In the genomic region with DNA sequence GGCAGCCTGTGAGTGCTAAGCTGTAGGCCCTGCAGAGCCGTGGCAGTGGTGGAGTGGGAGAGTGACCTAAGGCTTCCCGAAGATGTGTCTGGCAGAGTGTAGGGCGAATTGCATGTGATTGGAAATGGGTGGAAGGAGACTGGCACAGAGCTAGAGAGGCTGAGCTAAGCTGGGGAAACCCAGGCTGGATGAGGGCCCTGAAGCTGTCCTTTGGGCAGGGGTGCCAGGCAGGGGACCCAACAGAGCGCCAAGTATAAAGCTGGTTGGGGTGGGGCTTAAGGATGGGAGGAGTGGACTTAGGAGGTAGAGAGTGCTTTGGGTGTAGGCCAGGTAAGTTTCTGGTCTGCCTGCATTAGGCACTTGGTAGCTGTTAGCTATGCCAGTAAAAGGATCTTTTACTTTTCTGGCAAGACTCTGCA, we compare ENCODE assay signal across 7 cellular contexts. TPM values are rescaled to one million over a fixed set of nuclear protein-coding genes. Genes with fewer than 3 reads are reported as not detected.
DNase-seq lines count a peak whose midpoint lies in the region; ATAC-seq, FAIRE-seq and TF ChIP-seq lines count a peak whose summit lies in the region.

No MANE protein-coding gene starts in this region.

- H4K20me1 ChIP-seq in HCT116 (ENCODE audit: insufficient read depth), result peaks cover 8% of the 10 kb centered on the region; the same call in 1 of the 2 replicates
- H4K20me1 ChIP-seq in astrocyte (ENCODE audit: insufficient read depth, low read length), result peaks cover 60% of the 10 kb centered on the region

- H3K36me3 ChIP-seq in HCT116 (ENCODE audit: control insufficient read depth in 1 of 2, insufficient read depth in 2 of 2, low read length in 2 of 2) (no peaks in the 10 kb centered on the region), astrocyte (ENCODE audit: insufficient read depth, low read length) (no peaks in the 10 kb centered on the region), kidney (ENCODE audit: control insufficient read depth in 1 of 2, insufficient read depth in 2 of 2, low read length in 2 of 2) (no peaks in the 10 kb centered on the region), stomach smooth muscle (ENCODE audit: control insufficient read depth in 2 of 2, insufficient read depth in 2 of 2, low read length in 2 of 2) (no peaks in the 10 kb centered on the region)

- TF ChIP-seq POLR2A in HCT116 (IDR thresholded peaks at IDR 0.05; ENCODE audit: borderline replicate concordance, extremely low read depth, insufficient read depth, insufficient read length), result no peak

- intact Hi-C loops in HCT116 (cut with micrococcal nuclease), result no loop called here
- intact Hi-C loops in kidney (cut with DNase I), result no loop called here

- no peaks in the 10 kb centered on the region for H3K27me3 Mint-ChIP-seq in astrocyte (ENCODE audit: low read depth, unreplicated experiment)

- H3K4me2 ChIP-seq in HCT116 (ENCODE audit: low read length) (peak overlapping the region; percentile 67), astrocyte (ENCODE audit: low read length) (peak overlapping the region; percentile 78)

- H3K4me3 Mint-ChIP-seq in astrocyte (ENCODE audit: unreplicated experiment), result peak overlapping the region; percentile 6

- H3K4me3 ChIP-seq in HCT116 (replicated peaks in 1 of 2; ENCODE audit: low read depth in 1 of 2, low read length in 2 of 2) (no peak overlapping the region), astrocyte (ENCODE audit: insufficient read depth, low read depth, low read length) (no peak overlapping the region), kidney (ENCODE audit: low read length in 2 of 2) (no peak overlapping the region), stomach smooth muscle (ENCODE audit: low read length in 2 of 2) (peak overlapping the region in 1 of 2 donors; percentile 44)

- H3K4me1 Mint-ChIP-seq in astrocyte (ENCODE audit: low read depth, unreplicated experiment), result peaks cover 41% of the 10 kb centered on the region

- no peak for TF ChIP-seq RAD21 in HCT116 (IDR thresholded peaks at IDR 0.05; ENCODE audit: low read depth)

- H3K36me3 Mint-ChIP-seq in astrocyte (ENCODE audit: low read depth, unreplicated experiment), result no peaks in the 10 kb centered on the region

- no peak for TF ChIP-seq CTCF in HCT116 (IDR thresholded peaks at IDR 0.05 in 2 of 3, conservative IDR thresholded peaks at IDR 0.05 in 1 of 3; ENCODE audit: borderline replicate concordance in 1 of 3, insufficient read depth in 1 of 3, low read depth in 2 of 3, low read length in 2 of 3)
- no peak for TF ChIP-seq CTCF in astrocyte (IDR thresholded peaks at IDR 0.05; ENCODE audit: insufficient read depth, low read depth, low read length)
- no peak for TF ChIP-seq CTCF in kidney (IDR thresholded peaks at IDR 0.05; ENCODE audit: borderline replicate concordance, extremely low read depth, insufficient read depth)

- POLR2A ChIA-PET in HCT116 (lab: Charles Lee) (no interaction called here), HEK293T (lab: Yijun Ruan, JAX) (interaction anchor here (1.0 kb wide), 1 partner anchor 10 kb away, joined by 3 read pairs; no protein-coding TSS in a partner anchor)

- no peaks in the 10 kb centered on the region for H3K9me2 ChIP-seq in HCT116 (ENCODE audit: insufficient read depth)

- H3K79me2 ChIP-seq in HCT116 (ENCODE audit: insufficient read depth, low read length) (peaks cover 82% of the 10 kb centered on the region), astrocyte (ENCODE audit: insufficient read depth, low read length) (peaks cover 91% of the 10 kb centered on the region)

- H3K27ac ChIP-seq in HCT116 (ENCODE audit: low read depth, low read length) (peak overlapping the region; percentile 27), astrocyte (ENCODE audit: low read depth, low read length) (peak overlapping the region; percentile 49), kidney (ENCODE audit: low read depth in 2 of 2, low read length in 2 of 2) (peak overlapping the region in 1 of 2 donors; percentile 25), stomach smooth muscle (ENCODE audit: low read length) (peak overlapping the region; percentile 75)

- H3K9me3 Mint-ChIP-seq in astrocyte (ENCODE audit: unreplicated experiment), result no peaks in the 10 kb centered on the region

- H3K4me1 ChIP-seq in HCT116 (ENCODE audit: control insufficient read depth in 1 of 2, insufficient read depth in 2 of 2, low read length in 2 of 2) (peaks cover 48 to 55% of the 10 kb centered on the region in 2 experiments), astrocyte (ENCODE audit: insufficient read depth, low read length) (peaks cover 27% of the 10 kb centered on the region), kidney (ENCODE audit: control insufficient read depth in 1 of 2, insufficient read depth in 1 of 2, low read depth in 1 of 2, low read length in 2 of 2) (peaks cover 8 to 19% of the 10 kb centered on the region in 2 donors), stomach smooth muscle (ENCODE audit: control insufficient read depth, insufficient read depth, low read length) (peaks cover 33% of the 10 kb centered on the region)

- H3K27me3 ChIP-seq in HCT116 (ENCODE audit: insufficient read depth, low read length) (no peaks in the 10 kb centered on the region), astrocyte (ENCODE audit: insufficient read depth, low read length) (no peaks in the 10 kb centered on the region), stomach smooth muscle (ENCODE audit: control insufficient read depth in 1 of 2, insufficient read depth in 2 of 2, low read length in 2 of 2) (no peaks in the 10 kb centered on the region)

- RAD21 ChIA-PET in HCT116 (lab: Charles Lee; ENCODE audit: low non-redundant PET in 1 of 2, low total read pairs in 2 of 2, uncharacterized antibody in 2 of 2, unreplicated experiment in 2 of 2), result no interaction called here

- peak; percentile 67 for ATAC-seq in HCT116
- ATAC-seq in GM21360 (IDR thresholded peaks at IDR 0.05; ENCODE audit: unreplicated experiment), result no peak

- H3K9ac ChIP-seq in HCT116 (ENCODE audit: low read length), result 0 out of 2 replicates have a peak overlapping the region, but pooled peaks have one; percentile 26
- peak overlapping the region; percentile 49 for H3K9ac ChIP-seq in astrocyte (ENCODE audit: low read length)
- no peak overlapping the region for H3K9ac ChIP-seq in kidney (ENCODE audit: low read length in 2 of 2)
- peak overlapping the region in 1 of 2 donors; percentile 29 for H3K9ac ChIP-seq in stomach smooth muscle (ENCODE audit: low read length in 2 of 2)

- H3K9me3 ChIP-seq in HCT116 (ENCODE audit: control insufficient read depth in 1 of 2, insufficient read depth in 1 of 2, low read depth in 1 of 2, low read length in 2 of 2) (no peaks in the 10 kb centered on the region), astrocyte (ENCODE audit: insufficient read depth, low read depth, low read length) (no peaks in the 10 kb centered on the region), kidney (ENCODE audit: control insufficient read depth in 1 of 2, low read length in 2 of 2) (no peaks in the 10 kb centered on the region), stomach smooth muscle (ENCODE audit: control insufficient read depth in 2 of 2, low read length in 2 of 2) (no peaks in the 10 kb centered on the region)

- no peak overlapping the region for H2AFZ ChIP-seq in HCT116 (ENCODE audit: low read depth, low read length, poor library complexity, severe bottlenecking)
- no peak overlapping the region for H2AFZ ChIP-seq in astrocyte (ENCODE audit: low read depth, low read length)

- CTCF ChIA-PET in HCT116 (lab: Charles Lee) (interaction anchor here (1.1 kb wide), 1 partner anchor 127 kb away, joined by 3 read pairs; no protein-coding TSS in a partner anchor), HEK293T (lab: Yijun Ruan, JAX) (interaction anchor here (0.5 kb wide), 1 partner anchor 226 kb away, joined by 3 read pairs; no protein-coding TSS in a partner anchor)

- DNase-seq in HCT116 (ENCODE audit: low read depth, low spot score) (no peak), astrocyte (ENCODE audit: low read depth) (no peak), kidney (peak; percentile 43), cerebellar nuclear complex (lab: John Stamatoyannopoulos, UW) (no peak), HEK293T (ENCODE audit: extremely low spot score) (no peak)

- peak overlapping the region; percentile 95 for H3K27ac Mint-ChIP-seq in astrocyte (ENCODE audit: unreplicated experiment)

- BruUV-seq in HCT116 (replicated peaks; lab: Mats Ljungman, UMichigan), result no TSS peak

- FAIRE-seq in astrocyte (lab: Jason Lieb, UNC), result no peak
- FAIRE-seq in kidney (lab: Jason Lieb, UNC), result no peak

TF ChIP-seq in HCT116, 20 proteins besides CTCF, POLR2A, EP300 and RAD21 (continues in another document):
- TF ChIP-seq SRF (IDR thresholded peaks at IDR 0.05; ENCODE audit: low read depth) (no peak), EZH2 (IDR thresholded peaks at IDR 0.05) (no peak), POLR2AphosphoS5 (IDR thresholded peaks at IDR 0.05; ENCODE audit: low read depth, low read length) (no peak), JUND (IDR thresholded peaks at IDR 0.05) (no peak), EGR1 (IDR thresholded peaks at IDR 0.05; ENCODE audit: low read depth) (no peak), SP1 (IDR thresholded peaks at IDR 0.05; ENCODE audit: low read depth) (no peak)
- TF ChIP-seq, protein P1, sequence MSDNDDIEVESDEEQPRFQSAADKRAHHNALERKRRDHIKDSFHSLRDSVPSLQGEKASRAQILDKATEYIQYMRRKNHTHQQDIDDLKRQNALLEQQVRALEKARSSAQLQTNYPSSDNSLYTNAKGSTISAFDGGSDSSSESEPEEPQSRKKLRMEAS (IDR thresholded peaks at IDR 0.05), result no peak
- TF ChIP-seq, protein P2, sequence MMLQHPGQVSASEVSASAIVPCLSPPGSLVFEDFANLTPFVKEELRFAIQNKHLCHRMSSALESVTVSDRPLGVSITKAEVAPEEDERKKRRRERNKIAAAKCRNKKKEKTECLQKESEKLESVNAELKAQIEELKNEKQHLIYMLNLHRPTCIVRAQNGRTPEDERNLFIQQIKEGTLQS (IDR thresholded peaks at IDR 0.05), result no peak

TF ChIP-seq in HEK293T, 16 proteins besides CTCF, POLR2A, EP300 and RAD21 (continues in another document):
- TF ChIP-seq SUZ12 (IDR thresholded peaks at IDR 0.05) (no peak), LEF1 (IDR thresholded peaks at IDR 0.05; ENCODE audit: borderline replicate concordance) (no peak), NFRKB (IDR thresholded peaks at IDR 0.05) (no peak), HDGF (IDR thresholded peaks at IDR 0.05; ENCODE audit: borderline replicate concordance) (no peak), SP1 (IDR thresholded peaks at IDR 0.05) (no peak), FOXA1 (IDR thresholded peaks at IDR 0.05) (no peak)
- TF ChIP-seq, protein P3, sequence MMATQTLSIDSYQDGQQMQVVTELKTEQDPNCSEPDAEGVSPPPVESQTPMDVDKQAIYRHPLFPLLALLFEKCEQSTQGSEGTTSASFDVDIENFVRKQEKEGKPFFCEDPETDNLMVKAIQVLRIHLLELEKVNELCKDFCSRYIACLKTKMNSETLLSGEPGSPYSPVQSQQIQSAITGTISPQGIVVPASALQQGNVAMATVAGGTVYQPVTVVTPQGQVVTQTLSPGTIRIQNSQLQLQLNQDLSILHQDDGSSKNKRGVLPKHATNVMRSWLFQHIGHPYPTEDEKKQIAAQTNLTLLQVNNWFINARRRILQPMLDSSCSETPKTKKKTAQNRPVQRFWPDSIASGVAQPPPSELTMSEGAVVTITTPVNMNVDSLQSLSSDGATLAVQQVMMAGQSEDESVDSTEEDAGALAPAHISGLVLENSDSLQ (IDR thresholded peaks at IDR 0.05), result no peak

RNA-seq across cellular contexts. Expression of a gene that starts 47.9 kb away (rescaled TPM):
- total RNA-seq in HCT116 (2021; ENCODE audit: unreplicated experiment), result 21.1 TPM
- 10.6 and 12.0 TPM in 2 replicates for polyA plus RNA-seq in HCT116 (2012)
- 22.4 and 23.6 TPM in 2 replicates for total RNA-seq in astrocyte
- total RNA-seq in kidney, result 44.2 TPM
- polyA plus RNA-seq in kidney (ENCODE audit: insufficient read depth, low read depth, low replicate concordance), result 12.6 TPM

Comparison
In these comparisons a context has a peak if more than half of its experiments do, and no peak if none do; other contexts are left out.
1. H3K9ac ChIP-seq: peak in HCT116 (single experiment) and astrocyte (single experiment); none in kidney (0 of 2).